ENCODE assay signal across 25 cellular contexts in genomic region chr4:153618831-153619230, GRCh38.
A peak's percentile ranks its signal among the peaks of the same experiment; 100 is the strongest.
DNase-seq lines count a peak whose midpoint lies in the region; ATAC-seq lines count a peak whose summit lies in the region.
"Had no signal": no experiment of that assay in that cellular context is flagged by ENCODE, and none has a peak within 500 bp of the region (broad histone marks: within the 10 kb centered on the region; RNA-seq: fewer than 3 reads in every experiment).

No MANE protein-coding gene starts in this region.

- no peaks in the 10 kb centered on the region for H3K36me3 ChIP-seq in mesendoderm (ENCODE audit: control insufficient read depth, insufficient read depth, low read length)
- peaks cover 86% of the 10 kb centered on the region for H3K36me3 ChIP-seq in CD4-positive, alpha-beta memory T cell (ENCODE audit: insufficient read depth, low read length)
- H3K36me3 ChIP-seq: breast epithelium, prostate gland had no signal

- H3K27me3 ChIP-seq in mesendoderm (ENCODE audit: insufficient read depth, low read length, poor library complexity), result no peaks in the 10 kb centered on the region
- no peaks in the 10 kb centered on the region for H3K27me3 ChIP-seq in CD4-positive, alpha-beta memory T cell (ENCODE audit: insufficient read depth, low read length)
- H3K27me3 ChIP-seq: breast epithelium, vagina had no signal

- H2BK120ac ChIP-seq in mesendoderm (ENCODE audit: low read depth, low read length), result no peak overlapping the region

- peak; percentile 46 for DNase-seq in AG08395 (ENCODE audit: low spot score)
- peak; percentile 10 for DNase-seq in GM04504 (ENCODE audit: low read depth)
- DNase-seq in mesendoderm, result peak; percentile 61
- no peak for DNase-seq in GDM1 (lab: John Stamatoyannopoulos, UW)
- no peak for DNase-seq in CD4-positive, alpha-beta memory T cell
- DNase-seq in T-helper 2 cell, result no peak
- no peak for DNase-seq in mesenteric fat pad (ENCODE audit: low spot score)
- DNase-seq: activated CD4-positive, alpha-beta memory T cell treated with anti-CD3 and anti-CD28 coated beads for 36 hours; activated naive CD8-positive, alpha-beta T cell treated with anti-CD3 and anti-CD28 coated beads, Interleukin-2, amount 10 ng/mL, durations not matched to agents 7 days and 5 days; activated T-cell treated with anti-CD3 and anti-CD28 coated beads, Interleukin-2, amount 50 U/mL, for 1 hour; Caco-2; foreskin melanocyte; hypothalamus; Kasumi-1; NCI-H1092; NCI-H524 treated with DMSO at 0.1 percent for 48 hours; RPMI8226; small intestine; stimulated activated CD4-positive, alpha-beta T cell treated with anti-CD3 and anti-CD28 coated beads, Interleukin-4, amount 100 ng/mL, for 1 hour had no signal

- no peak overlapping the region for H3K4ac ChIP-seq in mesendoderm (ENCODE audit: low read depth, low read length)

- peak overlapping the region; percentile 1 for H3K27ac Mint-ChIP-seq in activated T-helper 17 cell treated with anti-CD3 and anti-CD28 coated beads, Interleukin-2, amount 50 U/mL, for 72 hours
- H3K27ac Mint-ChIP-seq in CD4-positive, alpha-beta memory T cell, result peak overlapping the region in 3 of 7 donors; percentile 48 to 74 (median 57)
- H3K27ac Mint-ChIP-seq: activated CD4-positive, alpha-beta memory T cell treated with anti-CD3 and anti-CD28 coated beads for 36 hours; activated naive CD8-positive, alpha-beta T cell treated with anti-CD3 and anti-CD28 coated beads, Interleukin-2, amount 10 ng/mL, durations not matched to agents 7 days and 5 days; dendritic cell treated with granulocyte-macrophage colony-stimulating factor and Interleukin-4, amounts not matched to agents 40 ng/mL and 50 ng/mL, for 4 days had no signal

- H3K4me3 ChIP-seq in mesendoderm (ENCODE audit: low read length), result no peak overlapping the region
- no peak overlapping the region for H3K4me3 ChIP-seq in CD4-positive, alpha-beta memory T cell (ENCODE audit: low read length in 2 of 2)
- H3K4me3 ChIP-seq: breast epithelium, prostate gland, vagina had no signal

- H2BK5ac ChIP-seq in mesendoderm (ENCODE audit: low read length), result no peak overlapping the region

- no peak overlapping the region for H3K4me3 Mint-ChIP-seq in activated T-helper 17 cell treated with anti-CD3 and anti-CD28 coated beads, Interleukin-2, amount 50 U/mL, for 72 hours
- no peak overlapping the region for H3K4me3 Mint-ChIP-seq in CD4-positive, alpha-beta memory T cell
- H3K4me3 Mint-ChIP-seq: activated CD4-positive, alpha-beta memory T cell treated with anti-CD3 and anti-CD28 coated beads for 36 hours; activated naive CD8-positive, alpha-beta T cell treated with anti-CD3 and anti-CD28 coated beads, Interleukin-2, amount 10 ng/mL, durations not matched to agents 7 days and 5 days; dendritic cell treated with granulocyte-macrophage colony-stimulating factor and Interleukin-4, amounts not matched to agents 40 ng/mL and 50 ng/mL, for 4 days; nephron had no signal

- H3K9me3 ChIP-seq in CD4-positive, alpha-beta memory T cell (ENCODE audit: control insufficient read depth in 1 of 2, low read length in 2 of 2), result no peaks in the 10 kb centered on the region
- H3K9me3 ChIP-seq: breast epithelium, Caco-2, prostate gland, vagina had no signal

- no peak overlapping the region for H3K23ac ChIP-seq in mesendoderm (ENCODE audit: low read length)

- peaks cover 2% of the 10 kb centered on the region for H3K4me1 ChIP-seq in mesendoderm (ENCODE audit: control insufficient read depth, low read depth, low read length)
- peaks cover 21% of the 10 kb centered on the region for H3K4me1 ChIP-seq in CD4-positive, alpha-beta memory T cell (ENCODE audit: insufficient read depth, low read length)
- H3K4me1 ChIP-seq: breast epithelium, Caco-2, prostate gland, vagina had no signal

- H3K27me3 Mint-ChIP-seq in activated T-helper 17 cell treated with anti-CD3 and anti-CD28 coated beads, Interleukin-2, amount 50 U/mL, for 72 hours, result no peaks in the 10 kb centered on the region
- H3K27me3 Mint-ChIP-seq in CD4-positive, alpha-beta memory T cell, result no peaks in the 10 kb centered on the region
- H3K27me3 Mint-ChIP-seq: activated CD4-positive, alpha-beta memory T cell treated with anti-CD3 and anti-CD28 coated beads for 36 hours; activated naive CD8-positive, alpha-beta T cell treated with anti-CD3 and anti-CD28 coated beads, Interleukin-2, amount 10 ng/mL, durations not matched to agents 7 days and 5 days; dendritic cell treated with granulocyte-macrophage colony-stimulating factor and Interleukin-4, amounts not matched to agents 40 ng/mL and 50 ng/mL, for 4 days had no signal

- POLR2A ChIA-PET in CD4-positive, alpha-beta memory T cell (lab: Charles Lee; ENCODE audit: partially characterized antibody), result no interaction called here

- H3K9ac ChIP-seq in mesendoderm (ENCODE audit: low read length), result no peak overlapping the region

- no peaks in the 10 kb centered on the region for H3K79me2 ChIP-seq in mesendoderm (ENCODE audit: control insufficient read depth, insufficient read depth, low read length)

- peaks cover 33% of the 10 kb centered on the region for H3K4me1 Mint-ChIP-seq in activated T-helper 17 cell treated with anti-CD3 and anti-CD28 coated beads, Interleukin-2, amount 50 U/mL, for 72 hours
- H3K4me1 Mint-ChIP-seq in CD4-positive, alpha-beta memory T cell, result peaks cover 26 to 37% (median 29%) of the 10 kb centered on the region in 4 donors

- no peak overlapping the region for H3K27ac ChIP-seq in mesendoderm (ENCODE audit: low read depth, low read length)
- no peak overlapping the region for H3K27ac ChIP-seq in CD4-positive, alpha-beta memory T cell (ENCODE audit: low read depth, low read length)
- H3K27ac ChIP-seq: breast epithelium, prostate gland, vagina had no signal

- peaks cover 97% of the 10 kb centered on the region for H3K36me3 Mint-ChIP-seq in activated T-helper 17 cell treated with anti-CD3 and anti-CD28 coated beads, Interleukin-2, amount 50 U/mL, for 72 hours (ENCODE audit: low read depth)
- peaks cover 75 to 86% of the 10 kb centered on the region in 2 donors for H3K36me3 Mint-ChIP-seq in CD4-positive, alpha-beta memory T cell

- no peak overlapping the region for H2AK5ac ChIP-seq in mesendoderm (ENCODE audit: low read length)

- CTCF ChIA-PET in CD4-positive, alpha-beta memory T cell (lab: Charles Lee; ENCODE audit: partially characterized antibody), result interaction anchor here (1.2 kb wide), 1 partner anchor 16 kb away, joined by 5 read pairs; no protein-coding TSS in a partner anchor

- no peak for ATAC-seq in activated T-helper 17 cell treated with anti-CD3 and anti-CD28 coated beads, Interleukin-2, amount 50 U/mL, for 72 hours (replicated peaks)

- no peak overlapping the region for H3K4me2 ChIP-seq in mesendoderm (ENCODE audit: low read length)

- intact Hi-C loops in CD4-positive, alpha-beta memory T cell (cut with micrococcal nuclease), result no loop called here

- no peak overlapping the region for H4K5ac ChIP-seq in mesendoderm (ENCODE audit: low read length)

- H3K9me3 Mint-ChIP-seq in activated T-helper 17 cell treated with anti-CD3 and anti-CD28 coated beads, Interleukin-2, amount 50 U/mL, for 72 hours, result no peaks in the 10 kb centered on the region
- peaks cover 0 to 3% (median 0%) of the 10 kb centered on the region in 8 donors for H3K9me3 Mint-ChIP-seq in CD4-positive, alpha-beta memory T cell
- H3K9me3 Mint-ChIP-seq: activated CD4-positive, alpha-beta memory T cell treated with anti-CD3 and anti-CD28 coated beads for 36 hours; activated naive CD8-positive, alpha-beta T cell treated with anti-CD3 and anti-CD28 coated beads, Interleukin-2, amount 10 ng/mL, durations not matched to agents 7 days and 5 days; dendritic cell treated with granulocyte-macrophage colony-stimulating factor and Interleukin-4, amounts not matched to agents 40 ng/mL and 50 ng/mL, for 4 days; nephron had no signal

- no peak overlapping the region for H4K8ac ChIP-seq in mesendoderm (ENCODE audit: low read depth, low read length)

- H2BK15ac ChIP-seq in mesendoderm (replicated peaks; ENCODE audit: low read depth), result no peak overlapping the region

- no peak overlapping the region for H3K18ac ChIP-seq in mesendoderm (ENCODE audit: low read length)

- H3K56ac ChIP-seq in mesendoderm (ENCODE audit: low read length), result no peak overlapping the region

- no peaks in the 10 kb centered on the region for H3K79me1 ChIP-seq in mesendoderm (ENCODE audit: low read length)

- WGBS in mesendoderm (ENCODE audit: extremely low coverage, insufficient coverage, low lambda C conversion rate), result no CpG with 5 or more reads among the region's 6 CpGs

Comparison
In these comparisons a context has a peak if more than half of its experiments do, and no peak if none do; other contexts are left out.
1. DNase-seq: peak in AG08395 (single experiment), GM04504 (single experiment) and mesendoderm (single experiment); none in GDM1 (single experiment), CD4-positive, alpha-beta memory T cell (0 of 5), T-helper 2 cell (0 of 5) and mesenteric fat pad (single experiment).